19 cellular contexts compared by ENCODE assay signal in genomic region chr17:6325741-6326140, GRCh38.
"Had no signal": no experiment of that assay in that cellular context is flagged by ENCODE, and none has a peak within 500 bp of the region (broad histone marks: within the 10 kb centered on the region; RNA-seq: fewer than 3 reads in every experiment).

No MANE protein-coding gene starts in this region.

- H3K36me3 ChIP-seq: colonic mucosa, pancreas, right lobe of liver, stomach had no signal

- ATAC-seq: esophagus mucosa; pancreas; stimulated activated naive B cell treated with anti-CD40 and anti-IgM and Interleukin-4, amounts not matched to agents 10 μg/mL and 1 μg/mL and 100 μg/mL, for 72 hours had no signal

- H3K4me1 ChIP-seq: colonic mucosa, pancreas, right lobe of liver, stomach had no signal

- H3K4me3 ChIP-seq: colonic mucosa, hepatocyte, pancreas, right lobe of liver, stomach had no signal

- H3K27ac ChIP-seq: colonic mucosa, hepatocyte, pancreas, right lobe of liver had no signal

- DNase-seq: colonic mucosa; effector CD4-positive, alpha-beta T cell; endodermal cell; glutamatergic neuron; kidney; left cardiac atrium; mesenchymal stem cell; midbrain; naive B cell; occipital lobe; pancreas; right lobe of liver; stimulated activated CD4-positive, alpha-beta T cell treated with anti-CD3 and anti-CD28 coated beads, Interleukin-2, amount 100 ng/mL, for 24 hours; stimulated activated CD4-positive, alpha-beta T cell treated with anti-CD3 and anti-CD28 coated beads, Interleukin-4, amount 100 ng/mL, for 4 hours; stimulated activated naive B cell treated with anti-CD40 and anti-IgM and Interleukin-4, amounts not matched to agents 10 μg/mL and 1 μg/mL and 100 μg/mL, for 72 hours; stomach; trophoblast cell had no signal

- H3K27me3 ChIP-seq: colonic mucosa, hepatocyte, right lobe of liver had no signal

- H3K9me3 ChIP-seq: colonic mucosa, pancreas, right lobe of liver, stomach had no signal
